ENCODE assay signal across 20 cellular contexts in genomic region chr9:89080193-89080592, GRCh38.
A peak's percentile ranks its signal among the peaks of the same experiment; 100 is the strongest.
DNase-seq lines count a peak whose midpoint lies in the region; ATAC-seq, FAIRE-seq and TF ChIP-seq lines count a peak whose summit lies in the region.
"Had no signal": no experiment of that assay in that cellular context is flagged by ENCODE, and none has a peak within 500 bp of the region (broad histone marks: within the 10 kb centered on the region; RNA-seq: fewer than 3 reads in every experiment).

No MANE protein-coding gene starts in this region.

- H3K9ac ChIP-seq in IMR-90 (ENCODE audit: low read depth, low read length), result no peak overlapping the region
- H3K9ac ChIP-seq: BLaER1 had no signal

- H4K20me1 ChIP-seq in IMR-90 (ENCODE audit: insufficient read depth, low read length), result no peaks in the 10 kb centered on the region
- H4K20me1 ChIP-seq: BLaER1 had no signal

- no peak overlapping the region for H2BK15ac ChIP-seq in IMR-90 (ENCODE audit: low read depth, low read length)

- peaks cover 12% of the 10 kb centered on the region for H3K4me1 ChIP-seq in IMR-90 (ENCODE audit: control insufficient read depth, insufficient read depth, low read length)
- no peaks in the 10 kb centered on the region for H3K4me1 ChIP-seq in lower lobe of right lung
- peaks cover 0 to 15% (median 0%) of the 10 kb centered on the region in 4 donors for H3K4me1 ChIP-seq in tibial artery
- H3K4me1 ChIP-seq in BE2C, result no peaks in the 10 kb centered on the region
- H3K4me1 ChIP-seq in HAP-1, result no peaks in the 10 kb centered on the region
- H3K4me1 ChIP-seq: BLaER1, Peyer's patch had no signal

- POLR2A ChIA-PET in IMR-90 (lab: Charles Lee; ENCODE audit: unreplicated experiment), result no interaction called here

- H3K14ac ChIP-seq in IMR-90 (replicated peaks; ENCODE audit: low read depth, low read length), result 0 out of 2 replicates have a peak overlapping the region, but pooled peaks have one; percentile 19

- H2AK5ac ChIP-seq in IMR-90 (ENCODE audit: low read depth, low read length), result no peak overlapping the region

- peaks cover 6 to 7% of the 10 kb centered on the region in 2 experiments; a peak in 3 of 4 replicates for H3K79me1 ChIP-seq in IMR-90 (ENCODE audit: low read depth in 1 of 2, low read length in 2 of 2)

- H3K36me3 ChIP-seq in IMR-90 (ENCODE audit: control insufficient read depth, insufficient read depth, low read length), result peaks cover 6% of the 10 kb centered on the region; the same call in 1 of the 2 replicates
- no peaks in the 10 kb centered on the region for H3K36me3 ChIP-seq in lower lobe of right lung
- no peaks in the 10 kb centered on the region for H3K36me3 ChIP-seq in tibial artery
- H3K36me3 ChIP-seq in brain microvascular endothelial cell (replicated peaks), result peaks cover 6% of the 10 kb centered on the region
- peaks cover 31% of the 10 kb centered on the region for H3K36me3 ChIP-seq in BE2C
- no peaks in the 10 kb centered on the region for H3K36me3 ChIP-seq in HAP-1 (replicated peaks)
- H3K36me3 ChIP-seq: BLaER1, Peyer's patch had no signal

- H3K27me3 ChIP-seq in IMR-90 (ENCODE audit: control insufficient read depth, insufficient read depth, low read length) (no peaks in the 10 kb centered on the region), lower lobe of right lung (ENCODE audit: low read depth) (no peaks in the 10 kb centered on the region), tibial artery (no peaks in the 10 kb centered on the region), brain microvascular endothelial cell (replicated peaks) (no peaks in the 10 kb centered on the region), BE2C (no peaks in the 10 kb centered on the region), HAP-1 (ENCODE audit: low read depth) (0 out of 2 replicates have a peak, but pooled peaks cover 2% of the 10 kb centered on the region)
- H3K27me3 ChIP-seq: BLaER1, Peyer's patch had no signal

- H4K91ac ChIP-seq in IMR-90 (ENCODE audit: insufficient read depth, low read depth, low read length), result no peak overlapping the region

- H3K9me1 ChIP-seq in IMR-90 (ENCODE audit: insufficient read depth, low read length), result peaks cover 10% of the 10 kb centered on the region

- no peak for TF ChIP-seq POLR2A in IMR-90 (IDR thresholded peaks at IDR 0.05; ENCODE audit: low read depth, low read length)
- no peak for TF ChIP-seq POLR2A in H54 (IDR thresholded peaks at IDR 0.05; ENCODE audit: low read depth, low read length)

- no peak overlapping the region for H2BK5ac ChIP-seq in IMR-90 (ENCODE audit: low read depth, low read length, poor library complexity, severe bottlenecking)

- no peak overlapping the region for H2AK9ac ChIP-seq in IMR-90 (replicated peaks; ENCODE audit: low read depth, low read length, poor library complexity)

- H2BK20ac ChIP-seq in IMR-90 (ENCODE audit: low read depth, low read length), result no peak overlapping the region

- H3K56ac ChIP-seq in IMR-90 (ENCODE audit: extremely low read depth, insufficient read depth, low read length), result no peak overlapping the region

- intact Hi-C loops in IMR-90 (cut with micrococcal nuclease), result no loop called here
- intact Hi-C loops in lower lobe of right lung (cut with DNase I), result no loop called here
- intact Hi-C loops in tibial artery (cut with DNase I; ENCODE audit: low total_unique reads), result no loop called here

- 60% methylated on average over 1 of the region's 3 CpGs; no CpG with 5 or more reads in 1 of the 2 experiments for WGBS in IMR-90 (ENCODE audit: extremely low coverage in 2 of 2, insufficient read length in 1 of 2), 2 experiments

- BruUV-seq in IMR-90 (replicated peaks; lab: Mats Ljungman, UMichigan), result no TSS peak

- ATAC-seq in IMR-90 (ENCODE audit: low read depth), result no peak
- ATAC-seq in lower lobe of right lung, result peak in 1 of 2 donors; percentile 30
- ATAC-seq: WTC11 had no signal

- H2BK120ac ChIP-seq in IMR-90 (ENCODE audit: low read depth, low read length), result no peak overlapping the region

- dilution Hi-C loops in IMR-90 (cut with HindIII; ENCODE audit: low sequenced_read_pairs, unreplicated experiment), result no loop called here

- CTCF ChIA-PET in IMR-90 (lab: Yijun Ruan, JAX), result interaction anchor here (0.6 kb wide), 1 partner anchor 20 kb away, joined by 6 read pairs; no protein-coding TSS in a partner anchor

- H3K4ac ChIP-seq in IMR-90 (ENCODE audit: low read depth, low read length), result peak overlapping the region; percentile 5; the same call in 1 of the 2 replicates

- in situ Hi-C loops in IMR-90 (cut with MboI; ENCODE audit: low sequenced_read_pairs), result no loop called here
- in situ Hi-C loops in brain microvascular endothelial cell (cut with HindIII; ENCODE audit: low pct_ligation_motif_present, low sequenced_read_pairs), result no loop called here
- in situ Hi-C loops in HAP-1 (cut with MboI; ENCODE audit: low sequenced_read_pairs), result no loop called here

- peak; percentile 23 for DNase-seq in IMR-90
- peak; percentile 77 for DNase-seq in fibroblast of peridontal ligament (ENCODE audit: extremely low read depth)
- no peak for DNase-seq in lower lobe of right lung
- DNase-seq in tibial artery, result peak; percentile 50 to 69
- no peak for DNase-seq in brain microvascular endothelial cell
- no peak for DNase-seq in H54 (ENCODE audit: insufficient read length, low spot score)
- no peak for DNase-seq in BE2C
- DNase-seq in HAP-1 (ENCODE audit: low spot score in 2 of 2), result no peak
- DNase-seq: anterior cingulate cortex, DMS153, naive B cell, NCI-H2029, NCI-H69, posterior cingulate gyrus had no signal

- no peak for FAIRE-seq in H54 (lab: Jason Lieb, UNC)
- FAIRE-seq: endothelial cell of umbilical vein, H1 had no signal

- H3K9me3 ChIP-seq in IMR-90 (ENCODE audit: control insufficient read depth, insufficient read depth, low read length) (no peaks in the 10 kb centered on the region; the same call in 1 of the 2 replicates), lower lobe of right lung (no peaks in the 10 kb centered on the region), tibial artery (no peaks in the 10 kb centered on the region), BE2C (no peaks in the 10 kb centered on the region), HAP-1 (no peaks in the 10 kb centered on the region)
- H3K9me3 ChIP-seq: BLaER1, Peyer's patch had no signal

- H3K23ac ChIP-seq in IMR-90 (ENCODE audit: low read depth, low read length), result no peak overlapping the region

- no peak for TF ChIP-seq RAD21 in IMR-90 (IDR thresholded peaks at IDR 0.05; ENCODE audit: low read length)

- TF ChIP-seq CTCF in IMR-90 (conservative IDR thresholded peaks at IDR 0.05; ENCODE audit: low read depth, low read length) (no peak), lower lobe of right lung (IDR thresholded peaks at IDR 0.05) (no peak), tibial artery (IDR thresholded peaks at IDR 0.05) (no peak), brain microvascular endothelial cell (IDR thresholded peaks at IDR 0.05; ENCODE audit: low read depth, low read length, missing control alignments) (no peak), BE2C (IDR thresholded peaks at IDR 0.05; ENCODE audit: low read depth, low read length) (no peak)

- H2AFZ ChIP-seq in IMR-90 (replicated peaks; ENCODE audit: low read length, poor library complexity), result no peak overlapping the region

- H3K4me3 ChIP-seq in IMR-90 (ENCODE audit: insufficient read depth, low read depth, low read length), result no peak overlapping the region
- H3K4me3 ChIP-seq in lower lobe of right lung, result no peak overlapping the region
- no peak overlapping the region for H3K4me3 ChIP-seq in tibial artery
- no peak overlapping the region for H3K4me3 ChIP-seq in brain microvascular endothelial cell (ENCODE audit: low read depth, low read length)
- H3K4me3 ChIP-seq in BE2C (ENCODE audit: low read depth, low read length), result no peak overlapping the region
- H3K4me3 ChIP-seq in HAP-1, result no peak overlapping the region
- H3K4me3 ChIP-seq: BLaER1, coronary artery, Peyer's patch had no signal

- no peak overlapping the region for H4K5ac ChIP-seq in IMR-90 (ENCODE audit: low read depth, low read length)

- H3K27ac ChIP-seq in IMR-90 (ENCODE audit: insufficient read depth, low read length), result peak overlapping the region; percentile 20; the same call in 1 of the 2 replicates
- H3K27ac ChIP-seq in lower lobe of right lung, result peak overlapping the region; percentile 14
- H3K27ac ChIP-seq in tibial artery, result no peak overlapping the region
- H3K27ac ChIP-seq in brain microvascular endothelial cell, result no peak overlapping the region
- H3K27ac ChIP-seq: BLaER1 had no signal

- H4K8ac ChIP-seq in IMR-90 (ENCODE audit: low read depth in 2 of 2, low read length in 2 of 2), result 0 out of 4 replicates have a peak overlapping the region, but pooled peaks of 1 of the 2 experiments have one; percentile 3

- H3K18ac ChIP-seq in IMR-90 (ENCODE audit: low read depth, low read length), result no peak overlapping the region; the same call in 1 of the 2 replicates

- H3K4me2 ChIP-seq in IMR-90 (ENCODE audit: low read depth, low read length), result peak overlapping the region; percentile 21; the same call in 1 of the 2 replicates
- H3K4me2 ChIP-seq: BLaER1 had no signal

TF ChIP-seq in IMR-90, 13 proteins besides CTCF, POLR2A, EP300 and RAD21 (continues in another document):
- TF ChIP-seq MAZ (IDR thresholded peaks at IDR 0.05; ENCODE audit: borderline replicate concordance, low read depth, low read length) (no peak), SMC3 (IDR thresholded peaks at IDR 0.05; ENCODE audit: low read depth, low read length) (no peak), NFE2L2 (IDR thresholded peaks at IDR 0.05; ENCODE audit: low read depth, low read length) (no peak), CHD1 (IDR thresholded peaks at IDR 0.05; ENCODE audit: low read depth, low read length) (no peak), MXI1 (IDR thresholded peaks at IDR 0.05; ENCODE audit: borderline replicate concordance, low read depth, low read length) (no peak), BHLHE40 (IDR thresholded peaks at IDR 0.05; ENCODE audit: low read depth, low read length) (no peak), RCOR1 (IDR thresholded peaks at IDR 0.05; ENCODE audit: insufficient replicate concordance, low read length) (no peak), MAFK (IDR thresholded peaks at IDR 0.05; ENCODE audit: low read depth, low read length) (no peak), CEBPB (IDR thresholded peaks at IDR 0.05; ENCODE audit: low read depth, low read length) (no peak), ELK1 (IDR thresholded peaks at IDR 0.05; ENCODE audit: borderline replicate concordance, low read depth, low read length) (no peak)

Comparison
In these comparisons a context has a peak if more than half of its experiments do, and no peak if none do; other contexts are left out.
1. DNase-seq: peak in IMR-90 (single experiment), fibroblast of peridontal ligament (single experiment) and tibial artery (2 of 2); none in lower lobe of right lung (single experiment), brain microvascular endothelial cell (single experiment), H54 (single experiment), BE2C (single experiment) and HAP-1 (0 of 2).
2. H3K27ac ChIP-seq: peak in IMR-90 (single experiment) and lower lobe of right lung (single experiment); none in tibial artery (0 of 2) and brain microvascular endothelial cell (single experiment).